33 cellular contexts compared by ENCODE assay signal in the genomic region with DNA sequence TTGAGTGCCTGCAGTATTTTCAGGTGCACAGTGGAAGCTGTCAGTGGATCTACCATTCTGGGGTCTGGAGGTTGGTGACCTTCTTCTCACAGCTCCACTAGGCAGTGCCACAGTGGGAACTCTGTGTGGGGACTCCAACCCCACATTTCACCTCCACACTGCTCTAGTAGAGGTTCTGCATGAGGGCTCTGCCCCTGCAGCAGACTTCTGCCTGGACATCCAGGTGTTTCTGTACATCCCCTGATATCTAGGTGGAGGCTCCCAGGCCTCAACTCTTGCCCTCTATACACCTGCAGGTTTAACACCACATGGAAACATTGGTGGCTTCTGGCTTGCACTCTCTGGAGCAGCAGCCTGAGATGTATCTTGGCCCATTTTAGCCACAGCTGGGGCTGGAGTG. TPM values are rescaled to one million over a fixed set of nuclear protein-coding genes. Genes with fewer than 3 reads are reported as not detected.
"Had no signal": no experiment of that assay in that cellular context is flagged by ENCODE, and none has a peak within 500 bp of the region (broad histone marks: within the 10 kb centered on the region; RNA-seq: fewer than 3 reads in every experiment).

No MANE protein-coding gene starts in this region.

- H3K36me3 ChIP-seq: adrenal gland, ascending aorta, brain microvascular endothelial cell, breast epithelium, cardiac muscle cell had no signal

- H3K27ac ChIP-seq: adrenal gland, ascending aorta, body of pancreas, brain microvascular endothelial cell, breast epithelium, cardiac muscle cell had no signal

- H3K9me3 ChIP-seq: adrenal gland, ascending aorta, body of pancreas, breast epithelium had no signal

- DNase-seq: activated effector memory CD4-positive, alpha-beta T cell treated with anti-CD3 and anti-CD28 coated beads, Interleukin-2, amount 50 U/mL, for 16 hours; activated effector memory CD4-positive, alpha-beta T cell treated with Interleukin-2 at 50 U/mL for 16 hours; activated gamma-delta T cell; activated gamma-delta T cell treated with Interleukin-2 at 50 U/mL for 16 hours; activated naive CD4-positive, alpha-beta T cell; activated naive CD4-positive, alpha-beta T cell treated with anti-CD3 and anti-CD28 coated beads for 36 hours; activated naive CD4-positive, alpha-beta T cell treated with anti-CD3 and anti-CD28 coated beads, Interleukin-2, amount 10 ng/mL, durations not matched to agents 7 days and 5 days; activated naive CD4-positive, alpha-beta T cell treated with anti-CD3 and anti-CD28 coated beads, Interleukin-2, amount 50 U/mL, for 16 hours; activated naive CD4-positive, alpha-beta T cell treated with Interleukin-2 at 50 U/mL for 16 hours; activated naive CD8-positive, alpha-beta T cell treated with anti-CD3 and anti-CD28 coated beads for 36 hours; activated naive CD8-positive, alpha-beta T cell treated with anti-CD3 and anti-CD28 coated beads, Interleukin-2, amount 10 ng/mL, durations not matched to agents 7 days and 5 days; activated naive CD8-positive, alpha-beta T cell treated with anti-CD3 and anti-CD28 coated beads, Interleukin-2, amount 50 U/mL, for 24 hours; activated T-cell treated with anti-CD3 and anti-CD28 coated beads for 4 hours; activated T-cell treated with anti-CD3 and anti-CD28 coated beads, Interleukin-2, amount 50 U/mL, for 1 hour; activated T-cell treated with anti-CD3 and anti-CD28 coated beads, Interleukin-2, amount 50 U/mL, for 24 hours; activated T-cell treated with anti-CD3 and anti-CD28 coated beads, Interleukin-2, amount 50 U/mL, for 4 hours; activated T-cell treated with anti-CD3 and anti-CD28 coated beads, Interleukin-2, amount 50 U/mL, for 48 hours; activated T-cell treated with anti-CD3 and anti-CD28 coated beads, Interleukin-2, amount 50 U/mL, for 72 hours; adrenal gland; amniotic stem cell; amygdala; anterior cingulate cortex; aorta; body of pancreas; brain microvascular endothelial cell; caudate nucleus; central memory CD4-positive, alpha-beta T cell had no signal

- FAIRE-seq: astrocyte had no signal

- ATAC-seq: activated naive CD4-positive, alpha-beta T cell treated with anti-CD3 and anti-CD28 coated beads, Interleukin-2, amount 50 U/mL, for 72 hours; activated naive CD8-positive, alpha-beta T cell treated with anti-CD3 and anti-CD28 coated beads, Interleukin-2, amount 50 U/mL, for 24 hours; activated T-cell treated with anti-CD3 and anti-CD28 coated beads, Interleukin-2, amount 50 U/mL, for 4 hours; activated T-cell treated with anti-CD3 and anti-CD28 coated beads, Interleukin-2, amount 50 U/mL, for 72 hours; activated T-helper 17 cell treated with anti-CD3 and anti-CD28 coated beads, Interleukin-2, amount 50 U/mL, for 72 hours; body of pancreas had no signal

- H3K27me3 ChIP-seq: adrenal gland, ascending aorta, body of pancreas, breast epithelium, cardiac muscle cell had no signal

- H3K4me3 ChIP-seq: adrenal gland, ascending aorta, body of pancreas, breast epithelium, cardiac muscle cell had no signal

- H3K4me1 ChIP-seq: adrenal gland, ascending aorta, body of pancreas, breast epithelium had no signal

RNA-seq across cellular contexts. Expression of a gene that starts 33.3 kb away (rescaled TPM):
- total RNA-seq: ascending aorta had no signal
